In genomic region chr10:132634241-132634946, GRCh38 we compare ENCODE assay signal across 11 cellular contexts.
DNase-seq lines count a peak whose midpoint lies in the region; ATAC-seq and TF ChIP-seq lines count a peak whose summit lies in the region.
"Had no signal": no experiment of that assay in that cellular context is flagged by ENCODE, and none has a peak within 500 bp of the region (broad histone marks: within the 10 kb centered on the region; RNA-seq: fewer than 3 reads in every experiment).

No MANE protein-coding gene starts in this region.

- H3K27me3 ChIP-seq in esophagus squamous epithelium (no peaks in the 10 kb centered on the region), skeletal muscle tissue (ENCODE audit: control insufficient read depth in 3 of 3, insufficient read depth in 3 of 3, low read length in 3 of 3) (no peaks in the 10 kb centered on the region)

- H3K4me1 ChIP-seq in esophagus squamous epithelium (peaks cover 19 to 80% (median 44%) of the 10 kb centered on the region in 3 donors), skeletal muscle tissue (ENCODE audit: control insufficient read depth in 3 of 3, insufficient read depth in 3 of 3, low read length in 3 of 3) (peaks cover 54 to 70% (median 66%) of the 10 kb centered on the region in 3 donors)

- no peak for ATAC-seq in GM19351 (IDR thresholded peaks at IDR 0.05; ENCODE audit: unreplicated experiment)

- no peak for TF ChIP-seq POLR2A in esophagus squamous epithelium (IDR thresholded peaks at IDR 0.05)

- WGBS in esophagus squamous epithelium, 2 donors = 70 to 71% methylated on average over 15 to 20 of the region's 22 CpGs

- intact Hi-C loops in esophagus squamous epithelium (cut with DNase I) = loop anchor here (10.0 kb wide), 2 partner anchors 100 to 240 kb away; partner anchors contain the start of genes INPP5A and PWWP2B

- no peak for DNase-seq in GM12864 (ENCODE audit: low read depth)
- DNase-seq in LoVo (ENCODE audit: low spot score) = peak; percentile 12
- DNase-seq in esophagus squamous epithelium (lab: John Stamatoyannopoulos, UW) = no peak
- DNase-seq in NCI-H82 (lab: John Stamatoyannopoulos, UW) = no peak
- no peak for DNase-seq in cerebellum (ENCODE audit: low spot score)
- DNase-seq: activated T-cell treated with anti-CD3 and anti-CD28 coated beads for 4 hours, NCI-H446, SW 1271 had no signal

- H3K36me3 ChIP-seq in esophagus squamous epithelium (no peaks in the 10 kb centered on the region), skeletal muscle tissue (ENCODE audit: control insufficient read depth in 3 of 3, insufficient read depth in 3 of 3, low read length in 3 of 3) (no peaks in the 10 kb centered on the region)

- TF ChIP-seq CTCF in GM12864 (IDR thresholded peaks at IDR 0.05; ENCODE audit: low read depth, low read length, missing control alignments) (peak; percentile 28), esophagus squamous epithelium (IDR thresholded peaks at IDR 0.05) (no peak)

- H3K4me3 ChIP-seq in GM12864 (ENCODE audit: low read depth, low read length) (no peak overlapping the region), esophagus squamous epithelium (no peak overlapping the region), skeletal muscle tissue (ENCODE audit: low read length in 3 of 3) (no peak overlapping the region)
- H3K4me3 ChIP-seq: smooth muscle cell had no signal

- no peak overlapping the region for H3K9ac ChIP-seq in skeletal muscle tissue (ENCODE audit: low read depth in 1 of 3, low read length in 3 of 3)

- H3K27ac ChIP-seq in esophagus squamous epithelium (peak overlapping the region in 3 of 4 donors; percentile 82 to 91 (median 83)), skeletal muscle tissue (ENCODE audit: low read depth, low read length) (peak overlapping the region; percentile 99)

- H3K9me3 ChIP-seq in esophagus squamous epithelium = no peaks in the 10 kb centered on the region
- H3K9me3 ChIP-seq in skeletal muscle tissue (ENCODE audit: control insufficient read depth in 3 of 3, low read length in 3 of 3) = no peaks in the 10 kb centered on the region
